Comparison of ENCODE assay signal across 21 cellular contexts in genomic region chr11:951507-951906, GRCh38.
"Had no signal": no experiment of that assay in that cellular context is flagged by ENCODE, and none has a peak within 500 bp of the region (broad histone marks: within the 10 kb centered on the region; RNA-seq: fewer than 3 reads in every experiment).

No MANE protein-coding gene starts in this region.

- H3K36me3 ChIP-seq: breast epithelium, SJSA1 had no signal

- DNase-seq: activated CD4-positive, alpha-beta T cell treated with anti-CD3 and anti-CD28 coated beads, Interleukin-2, amount 50 U/mL, for 1 hour; activated CD4-positive, CD25-positive, alpha-beta regulatory T cell treated with anti-CD3 and anti-CD28 coated beads, Interleukin-2, amount 50 U/mL, for 72 hours; activated CD8-positive, alpha-beta memory T cell treated with anti-CD3 and anti-CD28 coated beads, Interleukin-2, amount 50 U/mL, for 4 hours; activated effector memory CD4-positive, alpha-beta T cell treated with anti-CD3 and anti-CD28 coated beads, Interleukin-2, amount 50 U/mL, for 16 hours; activated T-cell treated with anti-CD3 and anti-CD28 coated beads, Interleukin-2, amount 50 U/mL, for 72 hours; dermis blood vessel endothelial cell; effector memory CD8-positive, alpha-beta T cell; foreskin fibroblast; islet precursor cell; stimulated activated CD4-positive, alpha-beta T cell treated with anti-CD3 and anti-CD28 coated beads, Interleukin-15, amount 100 ng/mL, for 24 hours; stimulated activated CD4-positive, alpha-beta T cell treated with anti-CD3 and anti-CD28 coated beads, Interleukin-4, amount 100 ng/mL, for 1 hour; stimulated activated naive CD8-positive, alpha-beta T cell treated with anti-CD3 and anti-CD28 coated beads, Interleukin-15, amount 100 ng/mL, for 72 hours; upper lobe of right lung had no signal

- H3K27ac Mint-ChIP-seq: activated naive CD4-positive, alpha-beta T cell treated with anti-CD3 and anti-CD28 coated beads, Interleukin-2, amount 50 U/mL, for 24 hours; activated T-cell treated with anti-CD3 and anti-CD28 coated beads, Interleukin-2, amount 50 U/mL, for 72 hours; stimulated activated naive CD8-positive, alpha-beta T cell treated with anti-CD3 and anti-CD28 coated beads, Interleukin-15, amount 100 ng/mL, for 72 hours; T-helper 1 cell treated with Interleukin-12 subunit alpha and Interleukin-12 subunit beta and Interleukin-4 antibody, amounts not matched to agents 30 μg/mL and 1 μg/mL, for 36 hours had no signal

- H3K27me3 Mint-ChIP-seq: activated naive CD4-positive, alpha-beta T cell treated with anti-CD3 and anti-CD28 coated beads, Interleukin-2, amount 50 U/mL, for 24 hours; effector memory CD8-positive, alpha-beta T cell; naive thymus-derived CD8-positive, alpha-beta T cell; stimulated activated naive CD8-positive, alpha-beta T cell treated with anti-CD3 and anti-CD28 coated beads, Interleukin-15, amount 100 ng/mL, for 72 hours had no signal

- ATAC-seq: activated T-cell treated with anti-CD3 and anti-CD28 coated beads, Interleukin-2, amount 50 U/mL, for 72 hours; effector memory CD8-positive, alpha-beta T cell; naive thymus-derived CD8-positive, alpha-beta T cell; stimulated activated naive CD8-positive, alpha-beta T cell treated with anti-CD3 and anti-CD28 coated beads, Interleukin-15, amount 100 ng/mL, for 72 hours had no signal

- H3K9me3 Mint-ChIP-seq: activated naive CD4-positive, alpha-beta T cell treated with anti-CD3 and anti-CD28 coated beads, Interleukin-2, amount 50 U/mL, for 24 hours had no signal

- H3K9me3 ChIP-seq: ascending aorta, neutrophil, SJSA1, upper lobe of right lung had no signal

- H3K27me3 ChIP-seq: ascending aorta, breast epithelium, neutrophil, SJSA1, upper lobe of right lung had no signal

- H3K4me1 ChIP-seq: ascending aorta, SJSA1 had no signal

- H3K4me3 ChIP-seq: ascending aorta, breast epithelium, SJSA1, upper lobe of right lung had no signal

- H3K4me3 Mint-ChIP-seq: activated naive CD4-positive, alpha-beta T cell treated with anti-CD3 and anti-CD28 coated beads, Interleukin-2, amount 50 U/mL, for 24 hours; activated T-cell treated with anti-CD3 and anti-CD28 coated beads, Interleukin-2, amount 50 U/mL, for 72 hours; effector memory CD8-positive, alpha-beta T cell; naive thymus-derived CD8-positive, alpha-beta T cell; stimulated activated naive CD8-positive, alpha-beta T cell treated with anti-CD3 and anti-CD28 coated beads, Interleukin-15, amount 100 ng/mL, for 72 hours; T-helper 1 cell treated with Interleukin-12 subunit alpha and Interleukin-12 subunit beta and Interleukin-4 antibody, amounts not matched to agents 30 μg/mL and 1 μg/mL, for 36 hours had no signal

- H3K27ac ChIP-seq: ascending aorta, breast epithelium, epithelial cell of prostate, neutrophil, SJSA1, upper lobe of right lung had no signal
